Comparison of ENCODE assay signal across 10 cellular contexts in the genomic region with DNA sequence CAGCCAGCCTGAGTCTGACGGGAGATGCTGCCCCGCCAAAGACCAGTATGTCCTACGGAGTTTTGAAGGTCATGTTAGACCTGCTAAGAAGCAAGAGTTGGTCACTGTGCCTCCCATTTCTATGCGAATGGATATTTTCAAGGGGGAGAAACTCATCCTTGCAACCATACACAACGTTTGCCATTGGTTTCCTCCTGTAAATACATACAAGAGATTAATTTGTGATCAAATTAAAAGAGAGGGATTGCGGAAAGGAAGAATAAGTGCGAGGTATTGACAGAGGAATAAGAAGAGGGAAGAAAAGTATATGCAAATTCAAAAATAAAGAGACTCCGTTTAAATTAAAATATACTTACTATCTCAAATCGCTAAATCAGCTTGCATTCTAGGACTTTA. TPM values are rescaled to one million over a fixed set of nuclear protein-coding genes. Genes with fewer than 3 reads are reported as not detected.
DNase-seq lines count a peak whose midpoint lies in the region; ATAC-seq and TF ChIP-seq lines count a peak whose summit lies in the region.
"Had no signal": no experiment of that assay in that cellular context is flagged by ENCODE, and none has a peak within 500 bp of the region (broad histone marks: within the 10 kb centered on the region; RNA-seq: fewer than 3 reads in every experiment).

No MANE protein-coding gene starts in this region.

- H3K27me3 Mint-ChIP-seq in MCF 10A (ENCODE audit: insufficient read depth, unreplicated experiment): peaks cover 34% of the 10 kb centered on the region
- peaks cover 49 to 66% (median 62%) of the 10 kb centered on the region in 5 donors for H3K27me3 Mint-ChIP-seq in naive thymus-derived CD4-positive, alpha-beta T cell

- ATAC-seq in naive thymus-derived CD4-positive, alpha-beta T cell: no peak
- ATAC-seq in HG03520 (IDR thresholded peaks at IDR 0.05; ENCODE audit: unreplicated experiment): no peak
- ATAC-seq in GM21786 (IDR thresholded peaks at IDR 0.05; ENCODE audit: unreplicated experiment): no peak

- POLR2A ChIA-PET in A673 (lab: Charles Lee; ENCODE audit: low non-redundant PET) (no interaction called here), MCF 10A (lab: Yijun Ruan, JAX) (no interaction called here)
- POLR2A ChIA-PET in naive thymus-derived CD4-positive, alpha-beta T cell (lab: Charles Lee): no interaction called here

- H3K27ac ChIP-seq in A673 (ENCODE audit: low read depth, low read length, poor library complexity, severe bottlenecking): no peak overlapping the region
- H3K27ac ChIP-seq in naive thymus-derived CD4-positive, alpha-beta T cell (ENCODE audit: low read depth, low read length): no peak overlapping the region

- H3K4me1 ChIP-seq in A673 (ENCODE audit: insufficient read depth, low read length, poor library complexity, severe bottlenecking): peaks cover 15% of the 10 kb centered on the region
- H3K4me1 ChIP-seq in naive thymus-derived CD4-positive, alpha-beta T cell (ENCODE audit: control insufficient read depth in 2 of 2, insufficient read depth in 2 of 2, low read length in 2 of 2): peaks cover 5 to 6% of the 10 kb centered on the region in 2 donors

- intact Hi-C loops in A673 (cut with micrococcal nuclease; ENCODE audit: unreplicated experiment): no loop called here
- intact Hi-C loops in MCF 10A (cut with micrococcal nuclease): no loop called here
- intact Hi-C loops in naive thymus-derived CD4-positive, alpha-beta T cell (cut with micrococcal nuclease): no loop called here

- H3K4me3 ChIP-seq in A673 (ENCODE audit: low read depth, low read length, poor library complexity, severe bottlenecking): peak overlapping the region; percentile 52
- H3K4me3 ChIP-seq in H7 (ENCODE audit: insufficient read depth, low read depth, low read length): peak overlapping the region; percentile 65
- peak overlapping the region; percentile 58 for H3K4me3 ChIP-seq in naive thymus-derived CD4-positive, alpha-beta T cell (ENCODE audit: low read length)

- no peaks in the 10 kb centered on the region for H3K36me3 ChIP-seq in A673 (ENCODE audit: insufficient read depth, low read length, poor library complexity, severe bottlenecking)
- no peaks in the 10 kb centered on the region for H3K36me3 ChIP-seq in H7 (replicated peaks; ENCODE audit: control insufficient read depth, insufficient read depth, low read length)
- no peaks in the 10 kb centered on the region for H3K36me3 ChIP-seq in naive thymus-derived CD4-positive, alpha-beta T cell (ENCODE audit: control insufficient read depth in 2 of 3, insufficient read depth in 3 of 3, low read length in 3 of 3)

- no peaks in the 10 kb centered on the region for H3K9me3 ChIP-seq in A673 (ENCODE audit: low read depth, low read length, poor library complexity, severe bottlenecking)
- H3K9me3 ChIP-seq in naive thymus-derived CD4-positive, alpha-beta T cell (ENCODE audit: control insufficient read depth in 2 of 3, low read length in 3 of 3): no peaks in the 10 kb centered on the region

- H3K4me1 Mint-ChIP-seq in MCF 10A (ENCODE audit: insufficient read depth, unreplicated experiment): peaks cover 18% of the 10 kb centered on the region
- H3K4me1 Mint-ChIP-seq in naive thymus-derived CD4-positive, alpha-beta T cell: peaks cover 17 to 24% (median 22%) of the 10 kb centered on the region in 7 donors

- CTCF ChIA-PET in A673 (lab: Charles Lee) (no interaction called here), MCF 10A (lab: Yijun Ruan, JAX) (interaction anchor here (1.8 kb wide), 1 partner anchor 63 kb away, joined by 4 read pairs; no protein-coding TSS in a partner anchor)
- CTCF ChIA-PET in naive thymus-derived CD4-positive, alpha-beta T cell (lab: Charles Lee): no interaction called here

- no peak overlapping the region for H3K27ac Mint-ChIP-seq in MCF 10A (ENCODE audit: low read depth, unreplicated experiment)
- no peak overlapping the region for H3K27ac Mint-ChIP-seq in naive thymus-derived CD4-positive, alpha-beta T cell

- no peaks in the 10 kb centered on the region for H3K9me3 Mint-ChIP-seq in MCF 10A (ENCODE audit: unreplicated experiment)
- H3K9me3 Mint-ChIP-seq in naive thymus-derived CD4-positive, alpha-beta T cell: peaks cover 0 to 2% (median 0%) of the 10 kb centered on the region in 11 donors

- peak overlapping the region; percentile 54 for H3K4me3 Mint-ChIP-seq in MCF 10A (ENCODE audit: unreplicated experiment)
- H3K4me3 Mint-ChIP-seq in naive thymus-derived CD4-positive, alpha-beta T cell: peak overlapping the region; percentile 81 to 93 (median 87)

- TF ChIP-seq CTCF in A673 (conservative IDR thresholded peaks at IDR 0.05; ENCODE audit: low read depth, low read length) (no peak), MCF 10A (IDR thresholded peaks at IDR 0.05; ENCODE audit: unreplicated experiment) (no peak)

- H3K36me3 Mint-ChIP-seq in MCF 10A (ENCODE audit: insufficient read depth, unreplicated experiment): no peaks in the 10 kb centered on the region
- peaks cover 0 to 9% (median 0%) of the 10 kb centered on the region in 5 donors for H3K36me3 Mint-ChIP-seq in naive thymus-derived CD4-positive, alpha-beta T cell

- DNase-seq in A673 (ENCODE audit: low spot score) (no peak), H7 (no peak), MCF 10A (ENCODE audit: unreplicated experiment) (no peak), Ammon's horn (ENCODE audit: low spot score) (no peak), SIG-M5 treated with dmso at 0.1 percent for 504 hours (lab: John Stamatoyannopoulos, UW; ENCODE audit: unreplicated experiment) (no peak)
- DNase-seq in naive thymus-derived CD4-positive, alpha-beta T cell: no peak
- DNase-seq: DND-41, OCI-M1 had no signal

- H3K27me3 ChIP-seq in A673 (replicated peaks; ENCODE audit: insufficient read depth, low read depth, low read length, poor library complexity): peaks cover 65% of the 10 kb centered on the region
- H3K27me3 ChIP-seq in H7 (ENCODE audit: control insufficient read depth, insufficient read depth, low read length): peaks cover 47% of the 10 kb centered on the region
- peaks cover 16 to 29% of the 10 kb centered on the region in 2 donors for H3K27me3 ChIP-seq in naive thymus-derived CD4-positive, alpha-beta T cell (ENCODE audit: control insufficient read depth in 2 of 2, insufficient read depth in 2 of 2, low read length in 2 of 2)

- BruUV-seq in A673 (replicated peaks; lab: Mats Ljungman, UMichigan): no TSS peak
- BruUV-seq in MCF 10A (replicated peaks; lab: Mats Ljungman, UMichigan): no TSS peak

RNA-seq across cellular contexts. Expression of gene CACNB4, which starts 0.8 kb away (rescaled TPM):
- total RNA-seq in A673 (2021) (0.19 TPM in 1 of 2 replicates, not detected in the other), MCF 10A (2022) (0.29 and 0.49 TPM in 2 replicates)
- 0.83 and 1.7 TPM in 2 replicates for total RNA-seq in H7 (2014; rRNA removed; shearing (Covaris generic))
- 1 to 10 TPM in 1 of 5 experiments, under 1 TPM in 4; 0.16 to 2.5 (median 0.42) TPM for total RNA-seq in naive thymus-derived CD4-positive, alpha-beta T cell
- not detected for polyA plus RNA-seq in naive thymus-derived CD4-positive, alpha-beta T cell
